Comparison of ENCODE assay signal across 1 cellular context in the genomic region with DNA sequence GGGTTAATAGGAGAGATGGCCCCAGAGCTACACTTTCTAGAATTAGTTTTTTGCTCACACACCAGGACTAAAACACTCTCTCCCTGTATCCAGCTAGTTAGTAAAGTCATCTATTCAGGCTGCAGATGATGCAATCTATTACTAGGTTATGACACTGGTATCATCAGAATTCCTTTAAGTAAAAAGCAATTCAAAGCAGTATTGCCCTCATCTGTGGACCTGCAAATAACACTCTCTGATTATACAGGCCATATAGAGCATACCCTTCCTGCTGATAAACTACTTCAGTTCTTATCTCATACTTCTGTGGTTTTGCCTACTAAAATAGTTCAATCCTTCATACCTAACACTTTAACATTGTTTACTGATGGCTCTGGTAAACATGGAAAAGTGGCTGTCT.
TF ChIP-seq lines count a peak whose summit lies in the region.

No MANE protein-coding gene starts in this region.

TF ChIP-seq in K562, 482 proteins besides CTCF, POLR2A, EP300 and RAD21 (continued from another document and continues in another):
- TF ChIP-seq ZEB2 (IDR thresholded peaks at IDR 0.05) (no peak), SAFB (IDR thresholded peaks at IDR 0.05; ENCODE audit: borderline replicate concordance, low read depth, low read length) (no peak), RBM34 (IDR thresholded peaks at IDR 0.05; ENCODE audit: borderline replicate concordance, insufficient read depth, low read length) (no peak), HOXB6 (CRISPR knock-in tag; IDR thresholded peaks at IDR 0.05; ENCODE audit: borderline replicate concordance) (no peak), NCOA2 (IDR thresholded peaks at IDR 0.05; ENCODE audit: partially characterized antibody in 2 of 2) (peak in 1 of 2 experiments; percentile 42), MCM2 (IDR thresholded peaks at IDR 0.05; ENCODE audit: low read depth) (no peak), ZNF444 (CRISPR knock-in tag; IDR thresholded peaks at IDR 0.05) (no peak), PYGO2 (tag; IDR thresholded peaks at IDR 0.05) (no peak), BRD4 (IDR thresholded peaks at IDR 0.05) (no peak), MCM7 (IDR thresholded peaks at IDR 0.05) (no peak), NCOR1 (IDR thresholded peaks at IDR 0.05) (peak; percentile 39; the same call in 1 of the 2 replicates), RAD51 (IDR thresholded peaks at IDR 0.05; ENCODE audit: borderline replicate concordance, low read depth) (no peak), TAF9B (IDR thresholded peaks at IDR 0.05; ENCODE audit: partially characterized antibody) (no peak), ZNF184 (CRISPR knock-in tag; IDR thresholded peaks at IDR 0.05) (no peak), NFYB (IDR thresholded peaks at IDR 0.05; ENCODE audit: extremely low read depth, insufficient read length) (no peak), POLR2AphosphoS5 (IDR thresholded peaks at IDR 0.05; ENCODE audit: control insufficient read depth, insufficient read depth, low read depth, low read length) (no peak), SIN3B (IDR thresholded peaks at IDR 0.05; ENCODE audit: low read depth) (no peak), NFIC (IDR thresholded peaks at IDR 0.05) (no peak), MCM5 (IDR thresholded peaks at IDR 0.05; ENCODE audit: low read depth) (no peak), KDM1A (IDR thresholded peaks at IDR 0.05) (peak; percentile 48 to 61; a peak in 3 of 4 replicates), DIDO1 (tag; IDR thresholded peaks at IDR 0.05; ENCODE audit: low read depth) (no peak), ZNF24 (IDR thresholded peaks at IDR 0.05) (no peak), LCOR (CRISPR knock-in tag; IDR thresholded peaks at IDR 0.05) (no peak), DMBX1 (CRISPR knock-in tag; IDR thresholded peaks at IDR 0.05; ENCODE audit: borderline replicate concordance) (no peak), ZNF780A (CRISPR knock-in tag; IDR thresholded peaks at IDR 0.05) (no peak), ZNF76 (CRISPR knock-in tag; IDR thresholded peaks at IDR 0.05; ENCODE audit: borderline replicate concordance) (no peak), FOXM1 (IDR thresholded peaks at IDR 0.05; ENCODE audit: low read depth) (no peak), FOXM1 (CRISPR knock-in tag; IDR thresholded peaks at IDR 0.05; ENCODE audit: low read depth) (no peak), ZNF224 (CRISPR knock-in tag; IDR thresholded peaks at IDR 0.05) (no peak), CEBPG (CRISPR knock-in tag; IDR thresholded peaks at IDR 0.05) (peak; percentile 84), CEBPG (tag; conservative IDR thresholded peaks at IDR 0.05 in 1 of 2, IDR thresholded peaks at IDR 0.05 in 1 of 2) (peak; percentile 73 to 97), CBFB (CRISPR knock-in tag; IDR thresholded peaks at IDR 0.05) (no peak), SMARCB1 (IDR thresholded peaks at IDR 0.05; ENCODE audit: insufficient read length, low read depth) (no peak), JUND (IDR thresholded peaks at IDR 0.05; ENCODE audit: borderline replicate concordance, low read depth, low read length) (no peak), JUND (tag; IDR thresholded peaks at IDR 0.05; ENCODE audit: borderline replicate concordance, low read depth, low read length) (no peak), YY1 (IDR thresholded peaks at IDR 0.05; ENCODE audit: borderline replicate concordance in 1 of 3, control insufficient read depth in 1 of 3, extremely low read depth in 1 of 3, insufficient read depth in 3 of 3, insufficient read length in 1 of 3, insufficient replicate concordance in 2 of 3, low read depth in 1 of 3, low read length in 2 of 3) (no peak), ZNF431 (CRISPR knock-in tag; IDR thresholded peaks at IDR 0.05) (no peak), MED1 (CRISPR knock-in tag; IDR thresholded peaks at IDR 0.05; ENCODE audit: borderline replicate concordance) (no peak), SMAD3 (CRISPR knock-in tag; conservative IDR thresholded peaks at IDR 0.05) (no peak), ZZZ3 (IDR thresholded peaks at IDR 0.05) (no peak), SRF (CRISPR knock-in tag; IDR thresholded peaks at IDR 0.05) (no peak), RBM14 (IDR thresholded peaks at IDR 0.05; ENCODE audit: borderline replicate concordance, insufficient read depth, low read depth, low read length) (no peak), NR2F6 (CRISPR knock-in tag; IDR thresholded peaks at IDR 0.05) (no peak)
- TF ChIP-seq, protein P1, sequence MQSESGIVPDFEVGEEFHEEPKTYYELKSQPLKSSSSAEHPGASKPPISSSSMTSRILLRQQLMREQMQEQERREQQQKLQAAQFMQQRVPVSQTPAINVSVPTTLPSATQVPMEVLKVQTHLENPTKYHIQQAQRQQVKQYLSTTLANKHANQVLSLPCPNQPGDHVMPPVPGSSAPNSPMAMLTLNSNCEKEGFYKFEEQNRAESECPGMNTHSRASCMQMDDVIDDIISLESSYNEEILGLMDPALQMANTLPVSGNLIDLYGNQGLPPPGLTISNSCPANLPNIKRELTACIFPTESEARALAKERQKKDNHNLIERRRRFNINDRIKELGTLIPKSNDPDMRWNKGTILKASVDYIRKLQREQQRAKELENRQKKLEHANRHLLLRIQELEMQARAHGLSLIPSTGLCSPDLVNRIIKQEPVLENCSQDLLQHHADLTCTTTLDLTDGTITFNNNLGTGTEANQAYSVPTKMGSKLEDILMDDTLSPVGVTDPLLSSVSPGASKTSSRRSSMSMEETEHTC (IDR thresholded peaks at IDR 0.05): no peak
- TF ChIP-seq, protein P2, sequence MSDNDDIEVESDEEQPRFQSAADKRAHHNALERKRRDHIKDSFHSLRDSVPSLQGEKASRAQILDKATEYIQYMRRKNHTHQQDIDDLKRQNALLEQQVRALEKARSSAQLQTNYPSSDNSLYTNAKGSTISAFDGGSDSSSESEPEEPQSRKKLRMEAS (CRISPR knock-in tag; IDR thresholded peaks at IDR 0.05): no peak
- TF ChIP-seq, protein P3, sequence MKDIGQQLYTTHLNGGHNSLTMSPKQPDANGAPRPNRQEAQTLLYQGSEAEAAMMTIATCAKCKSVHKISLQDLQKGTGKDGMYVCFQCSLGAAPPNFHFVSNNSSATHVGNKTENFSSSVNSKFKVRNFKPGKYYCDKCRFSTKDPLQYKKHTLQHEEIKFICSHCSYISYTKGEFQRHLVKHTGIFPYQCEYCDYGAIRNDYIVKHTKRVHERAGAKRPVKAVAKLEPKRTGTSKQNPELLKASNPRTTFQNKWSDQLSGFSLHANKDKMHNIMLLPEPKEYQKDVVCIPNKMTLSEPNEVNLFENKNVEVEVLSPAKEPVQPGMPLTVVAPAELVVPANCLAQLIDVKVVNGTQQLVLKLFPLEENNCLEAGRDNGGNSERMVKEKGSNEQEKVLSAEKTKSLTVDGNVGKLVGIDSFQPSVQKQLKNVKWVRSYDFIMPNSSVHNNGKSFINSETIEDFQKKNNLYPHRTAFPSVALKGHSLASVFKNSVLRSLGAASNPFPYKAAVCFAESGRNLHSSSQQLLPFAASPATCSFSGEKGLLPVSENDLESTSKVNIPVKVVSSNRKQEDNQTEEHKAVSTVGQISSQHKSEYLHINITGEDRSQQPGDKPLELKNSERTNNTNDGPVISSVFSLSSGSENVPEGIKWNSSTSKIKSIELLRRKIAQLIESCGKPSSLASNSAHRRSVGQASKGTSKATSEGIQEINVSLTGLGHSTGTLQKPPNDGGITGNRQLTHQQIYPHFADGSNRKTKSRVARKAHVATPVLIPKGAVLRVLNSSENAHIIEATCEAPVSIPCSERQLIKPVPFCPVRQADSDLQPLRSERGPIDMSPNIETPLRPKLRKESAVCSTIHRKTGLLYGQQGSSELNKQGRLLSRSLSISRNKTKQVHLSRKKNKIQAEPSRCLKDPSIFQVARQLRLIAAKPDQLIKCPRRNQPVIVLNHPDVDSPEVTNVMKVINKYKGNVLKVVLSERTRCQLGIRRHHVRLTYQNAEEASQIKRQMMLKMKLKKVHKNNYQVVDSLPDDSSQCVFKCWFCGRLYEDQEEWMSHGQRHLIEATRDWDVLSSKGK (CRISPR knock-in tag; IDR thresholded peaks at IDR 0.05): no peak
- TF ChIP-seq, protein P4, sequence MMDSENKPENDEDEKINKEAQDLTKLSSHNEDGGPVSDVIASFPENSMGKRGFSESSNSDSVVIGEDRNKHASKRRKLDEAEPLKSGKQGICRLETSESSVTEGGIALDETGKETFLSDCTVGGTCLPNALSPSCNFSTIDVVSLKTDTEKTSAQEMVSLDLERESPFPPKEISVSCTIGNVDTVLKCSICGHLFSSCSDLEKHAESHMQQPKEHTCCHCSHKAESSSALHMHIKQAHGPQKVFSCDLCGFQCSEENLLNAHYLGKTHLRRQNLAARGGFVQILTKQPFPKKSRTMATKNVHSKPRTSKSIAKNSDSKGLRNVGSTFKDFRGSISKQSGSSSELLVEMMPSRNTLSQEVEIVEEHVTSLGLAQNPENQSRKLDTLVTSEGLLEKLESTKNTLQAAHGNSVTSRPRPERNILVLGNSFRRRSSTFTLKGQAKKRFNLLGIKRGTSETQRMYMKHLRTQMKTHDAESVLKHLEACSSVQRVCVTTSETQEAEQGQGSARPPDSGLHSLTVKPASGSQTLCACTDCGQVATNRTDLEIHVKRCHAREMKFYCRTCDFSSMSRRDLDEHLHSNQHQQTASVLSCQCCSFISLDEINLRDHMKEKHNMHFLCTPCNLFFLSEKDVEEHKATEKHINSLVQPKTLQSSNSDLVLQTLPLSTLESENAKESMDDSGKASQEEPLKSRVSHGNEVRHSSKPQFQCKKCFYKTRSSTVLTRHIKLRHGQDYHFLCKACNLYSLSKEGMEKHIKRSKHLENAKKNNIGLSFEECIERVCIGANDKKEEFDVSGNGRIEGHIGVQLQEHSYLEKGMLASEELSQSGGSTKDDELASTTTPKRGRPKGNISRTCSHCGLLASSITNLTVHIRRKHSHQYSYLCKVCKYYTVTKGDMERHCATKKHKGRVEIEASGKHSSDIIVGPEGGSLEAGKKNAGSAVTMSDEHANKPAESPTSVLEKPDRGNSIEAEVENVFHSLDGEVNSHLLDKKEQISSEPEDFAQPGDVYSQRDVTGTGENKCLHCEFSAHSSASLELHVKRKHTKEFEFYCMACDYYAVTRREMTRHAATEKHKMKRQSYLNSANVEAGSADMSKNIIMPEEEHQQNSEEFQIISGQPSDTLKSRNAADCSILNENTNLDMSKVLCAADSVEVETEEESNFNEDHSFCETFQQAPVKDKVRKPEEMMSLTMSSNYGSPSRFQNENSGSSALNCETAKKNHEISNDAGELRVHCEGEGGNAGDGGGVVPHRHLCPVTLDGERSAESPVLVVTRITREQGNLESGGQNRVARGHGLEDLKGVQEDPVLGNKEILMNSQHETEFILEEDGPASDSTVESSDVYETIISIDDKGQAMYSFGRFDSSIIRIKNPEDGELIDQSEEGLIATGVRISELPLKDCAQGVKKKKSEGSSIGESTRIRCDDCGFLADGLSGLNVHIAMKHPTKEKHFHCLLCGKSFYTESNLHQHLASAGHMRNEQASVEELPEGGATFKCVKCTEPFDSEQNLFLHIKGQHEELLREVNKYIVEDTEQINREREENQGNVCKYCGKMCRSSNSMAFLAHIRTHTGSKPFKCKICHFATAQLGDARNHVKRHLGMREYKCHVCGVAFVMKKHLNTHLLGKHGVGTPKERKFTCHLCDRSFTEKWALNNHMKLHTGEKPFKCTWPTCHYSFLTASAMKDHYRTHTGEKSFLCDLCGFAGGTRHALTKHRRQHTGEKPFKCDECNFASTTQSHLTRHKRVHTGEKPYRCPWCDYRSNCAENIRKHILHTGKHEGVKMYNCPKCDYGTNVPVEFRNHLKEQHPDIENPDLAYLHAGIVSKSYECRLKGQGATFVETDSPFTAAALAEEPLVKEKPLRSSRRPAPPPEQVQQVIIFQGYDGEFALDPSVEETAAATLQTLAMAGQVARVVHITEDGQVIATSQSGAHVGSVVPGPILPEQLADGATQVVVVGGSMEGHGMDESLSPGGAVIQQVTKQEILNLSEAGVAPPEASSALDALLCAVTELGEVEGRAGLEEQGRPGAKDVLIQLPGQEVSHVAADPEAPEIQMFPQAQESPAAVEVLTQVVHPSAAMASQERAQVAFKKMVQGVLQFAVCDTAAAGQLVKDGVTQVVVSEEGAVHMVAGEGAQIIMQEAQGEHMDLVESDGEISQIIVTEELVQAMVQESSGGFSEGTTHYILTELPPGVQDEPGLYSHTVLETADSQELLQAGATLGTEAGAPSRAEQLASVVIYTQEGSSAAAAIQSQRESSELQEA (IDR thresholded peaks at IDR 0.05; ENCODE audit: low read depth): no peak
- TF ChIP-seq, protein P5, sequence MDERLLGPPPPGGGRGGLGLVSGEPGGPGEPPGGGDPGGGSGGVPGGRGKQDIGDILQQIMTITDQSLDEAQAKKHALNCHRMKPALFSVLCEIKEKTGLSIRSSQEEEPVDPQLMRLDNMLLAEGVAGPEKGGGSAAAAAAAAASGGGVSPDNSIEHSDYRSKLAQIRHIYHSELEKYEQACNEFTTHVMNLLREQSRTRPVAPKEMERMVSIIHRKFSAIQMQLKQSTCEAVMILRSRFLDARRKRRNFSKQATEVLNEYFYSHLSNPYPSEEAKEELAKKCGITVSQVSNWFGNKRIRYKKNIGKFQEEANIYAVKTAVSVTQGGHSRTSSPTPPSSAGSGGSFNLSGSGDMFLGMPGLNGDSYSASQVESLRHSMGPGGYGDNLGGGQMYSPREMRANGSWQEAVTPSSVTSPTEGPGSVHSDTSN (CRISPR knock-in tag; IDR thresholded peaks at IDR 0.05; ENCODE audit: low read depth): no peak
- TF ChIP-seq, protein P5 (tag; conservative IDR thresholded peaks at IDR 0.05; ENCODE audit: low read depth): no peak
- TF ChIP-seq, protein P6, sequence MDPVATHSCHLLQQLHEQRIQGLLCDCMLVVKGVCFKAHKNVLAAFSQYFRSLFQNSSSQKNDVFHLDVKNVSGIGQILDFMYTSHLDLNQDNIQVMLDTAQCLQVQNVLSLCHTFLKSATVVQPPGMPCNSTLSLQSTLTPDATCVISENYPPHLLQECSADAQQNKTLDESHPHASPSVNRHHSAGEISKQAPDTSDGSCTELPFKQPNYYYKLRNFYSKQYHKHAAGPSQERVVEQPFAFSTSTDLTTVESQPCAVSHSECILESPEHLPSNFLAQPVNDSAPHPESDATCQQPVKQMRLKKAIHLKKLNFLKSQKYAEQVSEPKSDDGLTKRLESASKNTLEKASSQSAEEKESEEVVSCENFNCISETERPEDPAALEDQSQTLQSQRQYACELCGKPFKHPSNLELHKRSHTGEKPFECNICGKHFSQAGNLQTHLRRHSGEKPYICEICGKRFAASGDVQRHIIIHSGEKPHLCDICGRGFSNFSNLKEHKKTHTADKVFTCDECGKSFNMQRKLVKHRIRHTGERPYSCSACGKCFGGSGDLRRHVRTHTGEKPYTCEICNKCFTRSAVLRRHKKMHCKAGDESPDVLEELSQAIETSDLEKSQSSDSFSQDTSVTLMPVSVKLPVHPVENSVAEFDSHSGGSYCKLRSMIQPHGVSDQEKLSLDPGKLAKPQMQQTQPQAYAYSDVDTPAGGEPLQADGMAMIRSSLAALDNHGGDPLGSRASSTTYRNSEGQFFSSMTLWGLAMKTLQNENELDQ (CRISPR knock-in tag; IDR thresholded peaks at IDR 0.05; ENCODE audit: borderline replicate concordance): no peak
